In genomic region chr13:114234266-114234644, GRCh38 we compare ENCODE assay signal across 1 cellular context.
A peak's percentile ranks its signal among the peaks of the same experiment; 100 is the strongest.
TF ChIP-seq lines count a peak whose summit lies in the region.

No MANE protein-coding gene starts in this region.

TF ChIP-seq in HepG2, 621 proteins besides CTCF, POLR2A, EP300 and RAD21:
- no peak for TF ChIP-seq AFF4 (CRISPR knock-in tag; IDR thresholded peaks at IDR 0.05)
- TF ChIP-seq FOXJ3 (CRISPR knock-in tag; IDR thresholded peaks at IDR 0.05; ENCODE audit: borderline replicate concordance), result peak; percentile 2; the same call in 1 of the 2 replicates
- no peak for TF ChIP-seq ZNF512 (CRISPR knock-in tag; IDR thresholded peaks at IDR 0.05)
- TF ChIP-seq ZNF670 (CRISPR knock-in tag; IDR thresholded peaks at IDR 0.05; ENCODE audit: borderline replicate concordance), result peak; percentile 50; the same call in 1 of the 2 replicates
- no peak for TF ChIP-seq CENPX (CRISPR knock-in tag; IDR thresholded peaks at IDR 0.05)
- no peak for TF ChIP-seq HBP1 (CRISPR knock-in tag; IDR thresholded peaks at IDR 0.05; ENCODE audit: low read depth)
- TF ChIP-seq DPF2 (CRISPR knock-in tag; IDR thresholded peaks at IDR 0.05; ENCODE audit: borderline replicate concordance, low read depth), result no peak
- no peak for TF ChIP-seq ADNP (CRISPR knock-in tag; IDR thresholded peaks at IDR 0.05)
- no peak for TF ChIP-seq NRL (CRISPR knock-in tag; IDR thresholded peaks at IDR 0.05; ENCODE audit: borderline replicate concordance)
- TF ChIP-seq REST (IDR thresholded peaks at IDR 0.05; ENCODE audit: borderline replicate concordance in 1 of 2, low read depth in 1 of 2, low read length in 2 of 2), result no peak
